In genomic region chr17:65229596-65229995, GRCh38 we compare ENCODE assay signal across 15 cellular contexts.
DNase-seq lines count a peak whose midpoint lies in the region; ATAC-seq and TF ChIP-seq lines count a peak whose summit lies in the region.
"Had no signal": no experiment of that assay in that cellular context is flagged by ENCODE, and none has a peak within 500 bp of the region (broad histone marks: within the 10 kb centered on the region; RNA-seq: fewer than 3 reads in every experiment).

No MANE protein-coding gene starts in this region.

- TF ChIP-seq CTCF in MM.1S (IDR thresholded peaks at IDR 0.05; ENCODE audit: low read length), result no peak

- no peaks in the 10 kb centered on the region for H3K9me3 ChIP-seq in CD8-positive, alpha-beta memory T cell (ENCODE audit: low read length)
- H3K9me3 ChIP-seq in MM.1S (replicated peaks; ENCODE audit: insufficient read depth, low read length), result no peaks in the 10 kb centered on the region

- peaks cover 0 to 4% of the 10 kb centered on the region in 2 donors for H3K27me3 Mint-ChIP-seq in CD8-positive, alpha-beta memory T cell
- no peaks in the 10 kb centered on the region for H3K27me3 Mint-ChIP-seq in effector memory CD8-positive, alpha-beta T cell

- H3K4me1 ChIP-seq in CD8-positive, alpha-beta memory T cell (ENCODE audit: insufficient read depth, low read length), result peaks cover 21% of the 10 kb centered on the region
- no peaks in the 10 kb centered on the region for H3K4me1 ChIP-seq in MM.1S (ENCODE audit: low read length)

- no peaks in the 10 kb centered on the region for H3K36me3 ChIP-seq in CD8-positive, alpha-beta memory T cell (ENCODE audit: insufficient read depth, low read length)
- no peaks in the 10 kb centered on the region for H3K36me3 ChIP-seq in MM.1S (replicated peaks; ENCODE audit: insufficient read depth, low read length)

- H3K36me3 Mint-ChIP-seq in CD8-positive, alpha-beta memory T cell, result no peaks in the 10 kb centered on the region
- H3K36me3 Mint-ChIP-seq in effector memory CD8-positive, alpha-beta T cell (ENCODE audit: insufficient read depth), result peaks cover 5% of the 10 kb centered on the region
- H3K36me3 Mint-ChIP-seq: IgD-negative memory B cell had no signal

- POLR2A ChIA-PET in CD8-positive, alpha-beta memory T cell (lab: Charles Lee), result no interaction called here

- H3K4me1 Mint-ChIP-seq in CD8-positive, alpha-beta memory T cell, result peaks cover 23 to 38% (median 31%) of the 10 kb centered on the region in 3 donors
- H3K4me1 Mint-ChIP-seq in effector memory CD8-positive, alpha-beta T cell (ENCODE audit: low read depth in 2 of 2), result peaks cover 27 to 34% of the 10 kb centered on the region in 2 donors

- peak overlapping the region in 7 of 8 donors; percentile 10 to 79 (median 56) for H3K27ac Mint-ChIP-seq in CD8-positive, alpha-beta memory T cell
- H3K27ac Mint-ChIP-seq in effector memory CD8-positive, alpha-beta T cell, result peak overlapping the region; percentile 66 to 85

- no peak overlapping the region for H3K4me2 ChIP-seq in MM.1S (ENCODE audit: low read depth, low read length)

- no peaks in the 10 kb centered on the region for H4K20me1 ChIP-seq in MM.1S (ENCODE audit: insufficient read depth, low read length)

- ATAC-seq in GM19455 (IDR thresholded peaks at IDR 0.05; ENCODE audit: unreplicated experiment), result peak; percentile 19
- peak; percentile 12 for ATAC-seq in effector memory CD8-positive, alpha-beta T cell (replicated peaks)

- DNase-seq in CD8-positive, alpha-beta memory T cell, result no peak
- DNase-seq in RPMI7951 (ENCODE audit: low read depth) (peak; percentile 38), MM.1S (no peak), T1000 (lab: John Stamatoyannopoulos, UW) (no peak), NCI-H1417 treated with DMSO at 0.1 percent for 48 hours (lab: John Stamatoyannopoulos, UW) (no peak), NCI-H510A (lab: John Stamatoyannopoulos, UW) (no peak)
- no peak for DNase-seq in effector memory CD8-positive, alpha-beta T cell
- DNase-seq: cerebellar nuclear complex, kidney glomerular epithelial cell, NCI-H1930, NCI-H526 treated with DMSO at 0.1 percent for 48 hours, trophoblast cell had no signal

- no peak overlapping the region for H3K9ac ChIP-seq in MM.1S (ENCODE audit: low read length)

- H3K27me3 ChIP-seq in CD8-positive, alpha-beta memory T cell (ENCODE audit: insufficient read depth, low read length, poor library complexity, severe bottlenecking), result no peaks in the 10 kb centered on the region
- no peaks in the 10 kb centered on the region for H3K27me3 ChIP-seq in MM.1S (replicated peaks; ENCODE audit: insufficient read depth, low read length)

- H3K79me2 ChIP-seq in MM.1S (ENCODE audit: low read length), result no peaks in the 10 kb centered on the region

- no peak overlapping the region for H3K27ac ChIP-seq in CD8-positive, alpha-beta memory T cell (ENCODE audit: low read depth, low read length)
- no peak overlapping the region for H3K27ac ChIP-seq in MM.1S (ENCODE audit: low read length)
- H3K27ac ChIP-seq: RWPE1 had no signal

- no peaks in the 10 kb centered on the region for H3K9me2 ChIP-seq in MM.1S (replicated peaks; ENCODE audit: insufficient read depth, low read length)

- H3K4me3 ChIP-seq in CD8-positive, alpha-beta memory T cell (ENCODE audit: low read length), result no peak overlapping the region
- no peak overlapping the region for H3K4me3 ChIP-seq in MM.1S (ENCODE audit: low read length)

- H3F3A ChIP-seq in MM.1S (ENCODE audit: insufficient read depth, low read length), result no peaks in the 10 kb centered on the region

- H3K4me3 Mint-ChIP-seq in CD8-positive, alpha-beta memory T cell, result peak overlapping the region in 5 of 7 donors; percentile 70 to 87 (median 75)
- H3K4me3 Mint-ChIP-seq in effector memory CD8-positive, alpha-beta T cell, result peak overlapping the region; percentile 64 to 68

- H3K9me3 Mint-ChIP-seq in CD8-positive, alpha-beta memory T cell, result no peaks in the 10 kb centered on the region
- no peaks in the 10 kb centered on the region for H3K9me3 Mint-ChIP-seq in effector memory CD8-positive, alpha-beta T cell

- CTCF ChIA-PET in CD8-positive, alpha-beta memory T cell (lab: Charles Lee), result interaction anchor here (1.0 kb wide), 1 partner anchor 92 kb away, joined by 3 read pairs; the partner anchor contains the start of gene RGS9

- no peak overlapping the region for H2AFZ ChIP-seq in MM.1S (ENCODE audit: low read length)
